10 cellular contexts compared by ENCODE assay signal in the genomic region with DNA sequence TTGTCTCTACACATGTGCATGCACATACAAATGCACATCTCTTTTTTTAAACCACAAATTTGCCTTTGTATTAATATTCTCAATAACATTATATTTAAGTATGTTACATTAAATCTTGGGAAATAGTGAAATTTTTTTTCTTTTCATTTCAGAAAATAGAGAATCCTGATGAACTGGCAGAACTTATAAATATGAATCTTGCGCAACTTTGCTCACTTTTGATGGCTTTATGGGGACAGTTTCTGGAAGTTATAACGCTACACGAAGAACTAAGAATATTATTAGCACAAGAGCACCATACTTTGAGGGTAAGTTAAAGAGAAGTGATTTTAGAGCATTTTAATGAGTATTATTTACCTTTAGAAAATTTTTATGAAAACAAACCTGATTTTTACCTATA.
"Had no signal": no experiment of that assay in that cellular context is flagged by ENCODE, and none has a peak within 500 bp of the region (broad histone marks: within the 10 kb centered on the region; RNA-seq: fewer than 3 reads in every experiment).

No MANE protein-coding gene starts in this region.

- H3K4me3 ChIP-seq: GM23248, HAP-1 had no signal

- H3K4me1 ChIP-seq: HAP-1 had no signal

- ATAC-seq: HCT116 had no signal

- H3K27ac ChIP-seq: GM23248, HL-60, KMS-11 had no signal

- H2AFZ ChIP-seq: GM23248 had no signal

- H3K9ac ChIP-seq: GM23248, KMS-11 had no signal

- H3K9me3 ChIP-seq: HAP-1 had no signal

- DNase-seq: GM23248, GOT3, H7, HFFc6, Karpas-422, KBM-7 had no signal

- H3K4me2 ChIP-seq: KMS-11 had no signal
